Comparison of ENCODE assay signal across 20 cellular contexts in genomic region chr19:30036154-30037129, GRCh38.
DNase-seq lines count a peak whose midpoint lies in the region; ATAC-seq and TF ChIP-seq lines count a peak whose summit lies in the region.
"Had no signal": no experiment of that assay in that cellular context is flagged by ENCODE, and none has a peak within 500 bp of the region (broad histone marks: within the 10 kb centered on the region; RNA-seq: fewer than 3 reads in every experiment).

No MANE protein-coding gene starts in this region.

- H3K36me3 ChIP-seq in tibial nerve = peaks cover 0 to 76% (median 0%) of the 10 kb centered on the region in 3 donors

- no peak overlapping the region for H3K4me3 ChIP-seq in fibroblast of villous mesenchyme (ENCODE audit: low read depth, low read length)
- no peak overlapping the region for H3K4me3 ChIP-seq in tibial nerve
- H3K4me3 ChIP-seq: testis had no signal

- peaks cover 91% of the 10 kb centered on the region for H3K9me3 Mint-ChIP-seq in nephron progenitor cell
- peaks cover 11% of the 10 kb centered on the region for H3K9me3 Mint-ChIP-seq in activated CD8-positive, alpha-beta T cell treated with anti-CD3 and anti-CD28 coated beads, Interleukin-2, amount 10 ng/mL, durations not matched to agents 7 days and 5 days (ENCODE audit: insufficient read depth)

- H3K27ac Mint-ChIP-seq in nephron progenitor cell = peak overlapping the region; percentile 96
- no peak overlapping the region for H3K27ac Mint-ChIP-seq in activated CD8-positive, alpha-beta T cell treated with anti-CD3 and anti-CD28 coated beads, Interleukin-2, amount 10 ng/mL, durations not matched to agents 7 days and 5 days
- H3K27ac Mint-ChIP-seq: activated CD8-positive, alpha-beta T cell treated with anti-CD3 and anti-CD28 coated beads for 36 hours; activated T-helper 1 cell treated with anti-CD3 and anti-CD28 coated beads, Interleukin-12 subunit alpha, Interleukin-12 subunit beta, Interleukin-2, Interleukin-4 antibody, amounts not matched to agents 30 ng/mL and 10 ng/mL and 1 ng/mL, durations not matched to agents 14 hours and 24 hours and 36 hours had no signal

- DNase-seq in ELF-1 (ENCODE audit: low read depth, low spot score) = peak; percentile 64
- DNase-seq in SK-MEL-5 (ENCODE audit: low read depth, low spot score) = peak; percentile 35
- peak; percentile 2 for DNase-seq in fibroblast of villous mesenchyme (ENCODE audit: low read depth)
- DNase-seq in nephron progenitor cell = peak; percentile 17
- DNase-seq in activated CD8-positive, alpha-beta T cell treated with anti-CD3 and anti-CD28 coated beads, Interleukin-2, amount 10 ng/mL, durations not matched to agents 7 days and 5 days = no peak
- DNase-seq in NCI-H526 treated with DMSO at 0.1 percent for 48 hours (lab: John Stamatoyannopoulos, UW) = no peak
- no peak for DNase-seq in tibial nerve (ENCODE audit: low spot score in 2 of 2)
- DNase-seq: activated CD8-positive, alpha-beta T cell treated with anti-CD3 and anti-CD28 coated beads for 36 hours; AML-193; Caco-2; GDM1; mesendoderm; NCI-H1105 treated with DMSO at 0.1 percent for 48 hours; nucleus accumbens; stimulated activated CD4-positive, alpha-beta T cell treated with anti-CD3 and anti-CD28 coated beads, Interleukin-4, amount 100 ng/mL, for 4 hours; testis had no signal

- H3K27me3 Mint-ChIP-seq in nephron progenitor cell (ENCODE audit: low read depth, poor library complexity) = no peaks in the 10 kb centered on the region
- no peaks in the 10 kb centered on the region for H3K27me3 Mint-ChIP-seq in activated CD8-positive, alpha-beta T cell treated with anti-CD3 and anti-CD28 coated beads, Interleukin-2, amount 10 ng/mL, durations not matched to agents 7 days and 5 days (ENCODE audit: low read depth)
- H3K27me3 Mint-ChIP-seq: activated CD8-positive, alpha-beta T cell treated with anti-CD3 and anti-CD28 coated beads for 36 hours had no signal

- TF ChIP-seq CTCF in fibroblast of villous mesenchyme (IDR thresholded peaks at IDR 0.05; ENCODE audit: insufficient read depth, low read depth, low read length) = no peak
- TF ChIP-seq CTCF in nephron progenitor cell (IDR thresholded peaks at IDR 0.05) = no peak
- no peak for TF ChIP-seq CTCF in tibial nerve (IDR thresholded peaks at IDR 0.05)

- H3K4me1 Mint-ChIP-seq in nephron progenitor cell = peaks cover 25% of the 10 kb centered on the region
- no peaks in the 10 kb centered on the region for H3K4me1 Mint-ChIP-seq in activated CD8-positive, alpha-beta T cell treated with anti-CD3 and anti-CD28 coated beads, Interleukin-2, amount 10 ng/mL, durations not matched to agents 7 days and 5 days (ENCODE audit: low read depth)

- peaks cover 100% of the 10 kb centered on the region for H3K36me3 Mint-ChIP-seq in nephron progenitor cell (ENCODE audit: low read depth)
- peaks cover 81% of the 10 kb centered on the region for H3K36me3 Mint-ChIP-seq in activated CD8-positive, alpha-beta T cell treated with anti-CD3 and anti-CD28 coated beads, Interleukin-2, amount 10 ng/mL, durations not matched to agents 7 days and 5 days (ENCODE audit: low read depth)

- TF ChIP-seq POLR2A in tibial nerve (IDR thresholded peaks at IDR 0.05) = no peak

- no peak for ATAC-seq in activated CD8-positive, alpha-beta T cell treated with anti-CD3 and anti-CD28 coated beads, Interleukin-2, amount 10 ng/mL, durations not matched to agents 7 days and 5 days
- no peak for ATAC-seq in GM19467 (IDR thresholded peaks at IDR 0.05; ENCODE audit: unreplicated experiment)
- ATAC-seq: activated CD8-positive, alpha-beta T cell treated with anti-CD3 and anti-CD28 coated beads for 36 hours had no signal

- POLR2A ChIA-PET in activated CD8-positive, alpha-beta T cell treated with anti-CD3 and anti-CD28 coated beads, Interleukin-2, amount 10 ng/mL, durations not matched to agents 7 days and 5 days (lab: Charles Lee) = no interaction called here

- in situ Hi-C loops in SK-MEL-5 (cut with HindIII; ENCODE audit: low pct_unique_long_range_greater_than_20kb, low sequenced_read_pairs) = no loop called here

- no peak overlapping the region for H3K4me3 Mint-ChIP-seq in nephron progenitor cell
- no peak overlapping the region for H3K4me3 Mint-ChIP-seq in activated CD8-positive, alpha-beta T cell treated with anti-CD3 and anti-CD28 coated beads, Interleukin-2, amount 10 ng/mL, durations not matched to agents 7 days and 5 days
- H3K4me3 Mint-ChIP-seq: activated CD8-positive, alpha-beta T cell treated with anti-CD3 and anti-CD28 coated beads for 36 hours; activated T-helper 1 cell treated with anti-CD3 and anti-CD28 coated beads, Interleukin-12 subunit alpha, Interleukin-12 subunit beta, Interleukin-2, Interleukin-4 antibody, amounts not matched to agents 30 ng/mL and 10 ng/mL and 1 ng/mL, durations not matched to agents 14 hours and 24 hours and 36 hours had no signal

- H3K27me3 ChIP-seq in tibial nerve = no peaks in the 10 kb centered on the region
- H3K27me3 ChIP-seq: testis had no signal

- no peaks in the 10 kb centered on the region for H3K4me1 ChIP-seq in tibial nerve
- H3K4me1 ChIP-seq: Caco-2, testis had no signal

- 64 to 75% methylated on average over 8 of the region's 8 CpGs for WGBS in tibial nerve, 2 donors

- peaks cover 0 to 21% (median 0%) of the 10 kb centered on the region in 4 donors for H3K9me3 ChIP-seq in tibial nerve
- H3K9me3 ChIP-seq: Caco-2, testis had no signal

- H3K27ac ChIP-seq in tibial nerve = no peak overlapping the region
- H3K27ac ChIP-seq: KMS-11, testis, VCaP had no signal

- TF ChIP-seq EP300 in tibial nerve (IDR thresholded peaks at IDR 0.05) = no peak

- CTCF ChIA-PET in activated CD8-positive, alpha-beta T cell treated with anti-CD3 and anti-CD28 coated beads, Interleukin-2, amount 10 ng/mL, durations not matched to agents 7 days and 5 days (lab: Charles Lee) = no interaction called here

Comparison
In these comparisons a context has a peak if more than half of its experiments do, and no peak if none do; other contexts are left out.
1. DNase-seq: peak in ELF-1 (single experiment), SK-MEL-5 (single experiment), fibroblast of villous mesenchyme (single experiment) and nephron progenitor cell (single experiment); none in activated CD8-positive, alpha-beta T cell treated with anti-CD3 and anti-CD28 coated beads, Interleukin-2, amount 10 ng/mL, durations not matched to agents 7 days and 5 days (single experiment), NCI-H526 treated with DMSO at 0.1 percent for 48 hours (single experiment) and tibial nerve (0 of 2).